12 cellular contexts compared by ENCODE assay signal in genomic region chr6:48111575-48111974, GRCh38. TPM values are rescaled to one million over a fixed set of nuclear protein-coding genes. Genes with fewer than 3 reads are reported as not detected.
DNase-seq lines count a peak whose midpoint lies in the region; ATAC-seq and TF ChIP-seq lines count a peak whose summit lies in the region.
"Had no signal": no experiment of that assay in that cellular context is flagged by ENCODE, and none has a peak within 500 bp of the region (broad histone marks: within the 10 kb centered on the region; RNA-seq: fewer than 3 reads in every experiment).

No MANE protein-coding gene starts in this region.

- H3K4me3 ChIP-seq in astrocyte of the spinal cord (ENCODE audit: low read depth, low read length), result no peak overlapping the region

- ATAC-seq in GM18870 (IDR thresholded peaks at IDR 0.05; ENCODE audit: unreplicated experiment) (peak; percentile 57), HG03439 (IDR thresholded peaks at IDR 0.05; ENCODE audit: unreplicated experiment) (no peak)
- ATAC-seq: Panc1 had no signal

- TF ChIP-seq CTCF in astrocyte of the spinal cord (IDR thresholded peaks at IDR 0.05; ENCODE audit: low read depth, low read length), result no peak
- no peak for TF ChIP-seq CTCF in mesothelial cell of epicardium (IDR thresholded peaks at IDR 0.05; ENCODE audit: unreplicated experiment)

- H3K4me1 Mint-ChIP-seq in mesothelial cell of epicardium, result peaks cover 37% of the 10 kb centered on the region

- H3K9me3 Mint-ChIP-seq in mesothelial cell of epicardium, result no peaks in the 10 kb centered on the region
- H3K9me3 Mint-ChIP-seq: dendritic cell treated with granulocyte-macrophage colony-stimulating factor and Interleukin-4, amounts not matched to agents 40 ng/mL and 50 ng/mL, for 4 days had no signal

- peak overlapping the region; percentile 94 for H3K27ac Mint-ChIP-seq in mesothelial cell of epicardium
- H3K27ac Mint-ChIP-seq: activated naive CD8-positive, alpha-beta T cell; dendritic cell treated with granulocyte-macrophage colony-stimulating factor and Interleukin-4, amounts not matched to agents 40 ng/mL and 50 ng/mL, for 4 days had no signal

- in situ Hi-C loops in astrocyte of the spinal cord (cut with HindIII; ENCODE audit: low sequenced_read_pairs), result no loop called here

- peaks cover 1% of the 10 kb centered on the region for H3K36me3 Mint-ChIP-seq in mesothelial cell of epicardium
- H3K36me3 Mint-ChIP-seq: activated naive CD8-positive, alpha-beta T cell had no signal

- DNase-seq in NCI-H1417 (lab: John Stamatoyannopoulos, UW), result peak in 2 of 3 experiments; percentile 20 to 70
- DNase-seq in astrocyte of the spinal cord (ENCODE audit: low read depth, low spot score), result peak; percentile 8
- no peak for DNase-seq in mesothelial cell of epicardium (ENCODE audit: low spot score in 2 of 2, unreplicated experiment in 2 of 2)
- no peak for DNase-seq in MV-4-11 (lab: John Stamatoyannopoulos, UW)
- no peak for DNase-seq in LoVo (ENCODE audit: low spot score)
- no peak for DNase-seq in superior temporal gyrus (ENCODE audit: extremely low spot score)

- no peaks in the 10 kb centered on the region for H3K27me3 Mint-ChIP-seq in mesothelial cell of epicardium (ENCODE audit: low read depth)
- H3K27me3 Mint-ChIP-seq: activated naive CD8-positive, alpha-beta T cell; dendritic cell treated with granulocyte-macrophage colony-stimulating factor and Interleukin-4, amounts not matched to agents 40 ng/mL and 50 ng/mL, for 4 days had no signal

- H3K4me3 Mint-ChIP-seq in mesothelial cell of epicardium, result peak overlapping the region; percentile 72
- H3K4me3 Mint-ChIP-seq: activated naive CD8-positive, alpha-beta T cell; dendritic cell treated with granulocyte-macrophage colony-stimulating factor and Interleukin-4, amounts not matched to agents 40 ng/mL and 50 ng/mL, for 4 days had no signal

RNA-seq across cellular contexts. Expression of gene PTCHD4, which starts 0.6 kb away (rescaled TPM):
- 7.8 to 8.6 TPM (median 8.5 TPM) in 3 replicates for total RNA-seq in mesothelial cell of epicardium
- total RNA-seq: activated CD8-positive, alpha-beta memory T cell treated with anti-CD3 and anti-CD28 coated beads for 36 hours had no signal

Comparison
In these comparisons a context has a peak if more than half of its experiments do, and no peak if none do; other contexts are left out.
1. DNase-seq: peak in NCI-H1417 (2 of 3) and astrocyte of the spinal cord (single experiment); none in mesothelial cell of epicardium (0 of 2), MV-4-11 (single experiment), LoVo (single experiment) and superior temporal gyrus (single experiment).